Comparison of ENCODE assay signal across 2 cellular contexts in genomic region chr11:132100583-132100982, GRCh38.
TF ChIP-seq lines count a peak whose summit lies in the region.

No MANE protein-coding gene starts in this region.

TF ChIP-seq in IMR-90, 13 proteins besides CTCF, POLR2A, EP300 and RAD21:
- TF ChIP-seq CHD1 (IDR thresholded peaks at IDR 0.05; ENCODE audit: low read depth, low read length), result no peak
- TF ChIP-seq, protein P1, sequence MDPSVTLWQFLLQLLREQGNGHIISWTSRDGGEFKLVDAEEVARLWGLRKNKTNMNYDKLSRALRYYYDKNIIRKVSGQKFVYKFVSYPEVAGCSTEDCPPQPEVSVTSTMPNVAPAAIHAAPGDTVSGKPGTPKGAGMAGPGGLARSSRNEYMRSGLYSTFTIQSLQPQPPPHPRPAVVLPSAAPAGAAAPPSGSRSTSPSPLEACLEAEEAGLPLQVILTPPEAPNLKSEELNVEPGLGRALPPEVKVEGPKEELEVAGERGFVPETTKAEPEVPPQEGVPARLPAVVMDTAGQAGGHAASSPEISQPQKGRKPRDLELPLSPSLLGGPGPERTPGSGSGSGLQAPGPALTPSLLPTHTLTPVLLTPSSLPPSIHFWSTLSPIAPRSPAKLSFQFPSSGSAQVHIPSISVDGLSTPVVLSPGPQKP (IDR thresholded peaks at IDR 0.05; ENCODE audit: borderline replicate concordance, low read depth, low read length), result no peak
- TF ChIP-seq BHLHE40 (IDR thresholded peaks at IDR 0.05; ENCODE audit: low read depth, low read length), result no peak
- TF ChIP-seq NFE2L2 (IDR thresholded peaks at IDR 0.05; ENCODE audit: low read depth, low read length), result no peak
- TF ChIP-seq SMC3 (IDR thresholded peaks at IDR 0.05; ENCODE audit: low read depth, low read length), result no peak
- TF ChIP-seq CEBPB (IDR thresholded peaks at IDR 0.05; ENCODE audit: low read depth, low read length), result no peak
- TF ChIP-seq RCOR1 (IDR thresholded peaks at IDR 0.05; ENCODE audit: insufficient replicate concordance, low read length), result no peak
- TF ChIP-seq MAFK (IDR thresholded peaks at IDR 0.05; ENCODE audit: low read depth, low read length), result no peak
- TF ChIP-seq MAZ (IDR thresholded peaks at IDR 0.05; ENCODE audit: borderline replicate concordance, low read depth, low read length), result no peak
- TF ChIP-seq RFX5 (IDR thresholded peaks at IDR 0.05; ENCODE audit: low read depth, low read length), result no peak
- no peak for TF ChIP-seq MXI1 (IDR thresholded peaks at IDR 0.05; ENCODE audit: borderline replicate concordance, low read depth, low read length)
- TF ChIP-seq FOS (IDR thresholded peaks at IDR 0.05; ENCODE audit: low read depth, low read length), result no peak
- TF ChIP-seq USF2 (IDR thresholded peaks at IDR 0.05; ENCODE audit: low read depth, low read length), result no peak

TF ChIP-seq in neural cell, 6 proteins besides CTCF, POLR2A, EP300 and RAD21:
- TF ChIP-seq MXI1 (conservative IDR thresholded peaks at IDR 0.05; ENCODE audit: poor library complexity, severe bottlenecking) (peak; percentile 13), POLR2AphosphoS5 (IDR thresholded peaks at IDR 0.05) (peak; percentile 80), SMC3 (conservative IDR thresholded peaks at IDR 0.05; ENCODE audit: poor library complexity) (peak; percentile 53), TAF1 (IDR thresholded peaks at IDR 0.05; ENCODE audit: low read depth) (no peak), REST (IDR thresholded peaks at IDR 0.05; ENCODE audit: borderline replicate concordance) (peak; percentile 85), EZH2 (IDR thresholded peaks at IDR 0.05; ENCODE audit: borderline replicate concordance, insufficient read depth, low read length, poor library complexity, severe bottlenecking) (no peak)
